In genomic region chr4:56655627-56656345, GRCh38 we compare ENCODE assay signal across 1 cellular context.
TF ChIP-seq lines count a peak whose summit lies in the region.

No MANE protein-coding gene starts in this region.

TF ChIP-seq in HEK293, 187 proteins besides CTCF, POLR2A, EP300 and RAD21 (continued from another document):
- TF ChIP-seq ZNF639 (tag by site-specific recombination; IDR thresholded peaks at IDR 0.05) (no peak), ZNF335 (tag by site-specific recombination; conservative IDR thresholded peaks at IDR 0.05) (peak; percentile 59), ZNF404 (tag by site-specific recombination; IDR thresholded peaks at IDR 0.05) (no peak), ZBTB20 (tag by site-specific recombination; IDR thresholded peaks at IDR 0.05) (peak; percentile 59), SP3 (tag by site-specific recombination; IDR thresholded peaks at IDR 0.05) (peak; percentile 46), YY1 (tag by site-specific recombination; IDR thresholded peaks at IDR 0.05) (0 out of 2 replicates have a peak, but pooled peaks have one; percentile 43), ZBTB8A (tag by site-specific recombination; IDR thresholded peaks at IDR 0.05) (peak; percentile 82), ZNF449 (tag by site-specific recombination; IDR thresholded peaks at IDR 0.05) (peak; percentile 89), GLIS2 (tag by site-specific recombination; IDR thresholded peaks at IDR 0.05) (peak; percentile 73), ZNF350 (tag by site-specific recombination; IDR thresholded peaks at IDR 0.05) (no peak), ZNF600 (tag by site-specific recombination; IDR thresholded peaks at IDR 0.05) (no peak), ZNF843 (tag by site-specific recombination; IDR thresholded peaks at IDR 0.05) (peak; percentile 8; the same call in 1 of the 2 replicates), GLIS1 (tag by site-specific recombination; IDR thresholded peaks at IDR 0.05) (peak; percentile 47; the same call in 1 of the 2 replicates)
